Comparison of ENCODE assay signal across 9 cellular contexts in the genomic region with DNA sequence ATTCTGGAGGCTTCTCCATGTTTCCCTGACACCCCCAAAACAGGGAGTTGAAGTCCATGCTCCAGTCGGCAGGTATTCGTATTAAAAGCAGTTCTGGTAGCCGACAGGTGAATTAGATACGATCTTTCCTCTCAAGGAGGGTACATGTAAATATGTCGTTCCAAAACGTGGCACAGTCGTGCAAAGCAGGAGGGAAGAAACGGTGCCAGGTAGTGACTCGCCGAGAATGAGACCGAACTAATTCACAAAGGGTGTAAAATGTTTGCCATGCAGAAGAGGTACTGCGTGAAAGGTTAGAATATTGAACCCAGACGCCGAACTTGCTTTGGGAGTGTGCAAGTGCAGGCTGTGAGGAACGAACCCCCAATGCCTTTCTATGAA. TPM values are rescaled to one million over a fixed set of nuclear protein-coding genes. Genes with fewer than 3 reads are reported as not detected.
DNase-seq lines count a peak whose midpoint lies in the region; FAIRE-seq and TF ChIP-seq lines count a peak whose summit lies in the region.
"Had no signal": no experiment of that assay in that cellular context is flagged by ENCODE, and none has a peak within 500 bp of the region (broad histone marks: within the 10 kb centered on the region; RNA-seq: fewer than 3 reads in every experiment).

No MANE protein-coding gene starts in this region.

- no peak overlapping the region for H2BK12ac ChIP-seq in neuronal stem cell (ENCODE audit: low read length)

- peaks cover 1% of the 10 kb centered on the region for H3K79me1 ChIP-seq in neuronal stem cell (ENCODE audit: low read depth, low read length)

- H3K4me2 ChIP-seq in OCI-LY1 (ENCODE audit: low read length) = peak overlapping the region; percentile 72
- peak overlapping the region; percentile 62 for H3K4me2 ChIP-seq in endothelial cell of umbilical vein (ENCODE audit: insufficient read depth, low read length)
- H3K4me2 ChIP-seq in neuronal stem cell (ENCODE audit: insufficient read depth, low read length, poor library complexity, severe bottlenecking) = peak overlapping the region; percentile 63

- no peak overlapping the region for H4K8ac ChIP-seq in neuronal stem cell (ENCODE audit: low read depth, low read length)

- FAIRE-seq in endothelial cell of umbilical vein (lab: Jason Lieb, UNC) = no peak

- H2AFZ ChIP-seq in OCI-LY1 (ENCODE audit: low read length) = peak overlapping the region; percentile 10; the same call in 1 of the 2 replicates
- H2AFZ ChIP-seq in endothelial cell of umbilical vein (ENCODE audit: low read depth, low read length) = peak overlapping the region; percentile 35
- H2AFZ ChIP-seq in neuronal stem cell (ENCODE audit: low read length) = peak overlapping the region; percentile 94

- no peak overlapping the region for H3K4ac ChIP-seq in neuronal stem cell (ENCODE audit: low read length)

- no peak overlapping the region for H2BK5ac ChIP-seq in neuronal stem cell (ENCODE audit: low read length)

- no peak overlapping the region for H2BK15ac ChIP-seq in neuronal stem cell (ENCODE audit: low read length)

- 0 out of 2 replicates have a peak, but pooled peaks cover 1% of the 10 kb centered on the region for H3K36me3 ChIP-seq in GM06990 (ENCODE audit: control insufficient read depth, insufficient read depth, low read length)
- H3K36me3 ChIP-seq in OCI-LY1 (ENCODE audit: insufficient read depth, low read length) = peaks cover 39% of the 10 kb centered on the region
- H3K36me3 ChIP-seq in endothelial cell of umbilical vein (ENCODE audit: control insufficient read depth in 2 of 2, extremely low read depth in 1 of 2, insufficient read depth in 2 of 2, low read length in 2 of 2) = peaks cover 2 to 16% of the 10 kb centered on the region in 2 experiments
- peaks cover 12 to 44% of the 10 kb centered on the region in 2 donors for H3K36me3 ChIP-seq in neuronal stem cell (replicated peaks in 1 of 2; ENCODE audit: control insufficient read depth in 2 of 2, insufficient read depth in 2 of 2, low read length in 2 of 2)

- H3K79me2 ChIP-seq in OCI-LY1 (ENCODE audit: insufficient read depth, low read length) (peaks cover 20% of the 10 kb centered on the region; the same call in 1 of the 2 replicates), endothelial cell of umbilical vein (ENCODE audit: control insufficient read depth, insufficient read depth, low read length) (peaks cover 24% of the 10 kb centered on the region)

- intact Hi-C loops in endothelial cell of umbilical vein (cut with micrococcal nuclease) = no loop called here

- H3K27me3 ChIP-seq in GM06990 (replicated peaks; ENCODE audit: control insufficient read depth, insufficient read depth, low read length) (no peaks in the 10 kb centered on the region), OCI-LY1 (ENCODE audit: insufficient read depth, low read length) (no peaks in the 10 kb centered on the region), endothelial cell of umbilical vein (ENCODE audit: control insufficient read depth in 2 of 2, insufficient read depth in 2 of 2, low read length in 2 of 2) (no peaks in the 10 kb centered on the region), neuronal stem cell (ENCODE audit: control insufficient read depth in 3 of 3, insufficient read depth in 3 of 3, low read depth in 1 of 3, low read length in 3 of 3) (no peaks in the 10 kb centered on the region)

- no peaks in the 10 kb centered on the region for H3K9me1 ChIP-seq in endothelial cell of umbilical vein (replicated peaks; ENCODE audit: control insufficient read depth, extremely low read depth, insufficient read depth, low read length)

- H3K4me1 ChIP-seq in OCI-LY1 (ENCODE audit: insufficient read depth, low read length, severe bottlenecking) (peaks cover 25% of the 10 kb centered on the region), endothelial cell of umbilical vein (ENCODE audit: control insufficient read depth, extremely low read depth, insufficient read depth, low read length) (peaks cover 6% of the 10 kb centered on the region), neuronal stem cell (ENCODE audit: control insufficient read depth in 2 of 2, insufficient read depth in 1 of 2, low read depth in 1 of 2, low read length in 2 of 2) (peaks cover 1 to 6% of the 10 kb centered on the region in 2 donors)

- CTCF ChIA-PET in endothelial cell of umbilical vein (lab: Charles Lee) = interaction anchor here (1.0 kb wide), 2 partner anchors 12 to 90 kb away, joined by 3 to 4 read pairs; no protein-coding TSS in a partner anchor

- H2AK5ac ChIP-seq in neuronal stem cell (ENCODE audit: low read depth, low read length) = no peak overlapping the region

- H4K20me1 ChIP-seq in OCI-LY1 (ENCODE audit: insufficient read depth, low read length) (no peaks in the 10 kb centered on the region), endothelial cell of umbilical vein (replicated peaks; ENCODE audit: control insufficient read depth, extremely low read depth, insufficient read depth, low read length) (no peaks in the 10 kb centered on the region)

- no peak for TF ChIP-seq POLR2A in endothelial cell of umbilical vein (IDR thresholded peaks at IDR 0.05; ENCODE audit: low read depth, low read length)

- TF ChIP-seq CTCF in GM06990 (IDR thresholded peaks at IDR 0.05; ENCODE audit: insufficient read depth, low read length, poor library complexity, severe bottlenecking) (no peak), OCI-LY1 (IDR thresholded peaks at IDR 0.05; ENCODE audit: low read length) (no peak), endothelial cell of umbilical vein (IDR thresholded peaks at IDR 0.05; ENCODE audit: extremely low read depth in 1 of 2, insufficient read depth in 1 of 2, low read depth in 1 of 2, low read length in 2 of 2) (no peak)

- peak overlapping the region; percentile 32 for H4K91ac ChIP-seq in neuronal stem cell (ENCODE audit: low read depth, low read length, poor library complexity)

- no CpG with 5 or more reads among the region's 15 CpGs for whole genome bisulfite sequencing in neuronal stem cell (ENCODE audit: extremely low coverage in 2 of 2, insufficient read length in 2 of 2, insufficient replicate concordance in 1 of 2), 2 donors

- H3K4me3 ChIP-seq in GM06990 (replicated peaks; ENCODE audit: low read depth, low read length) = peak overlapping the region; percentile 95
- H3K4me3 ChIP-seq in OCI-LY1 (ENCODE audit: low read depth, low read length, poor library complexity, severe bottlenecking) = peak overlapping the region; percentile 79
- peak overlapping the region; percentile 65 to 98 (median 93) for H3K4me3 ChIP-seq in endothelial cell of umbilical vein (replicated peaks in 1 of 3; ENCODE audit: insufficient read depth in 1 of 3, low read depth in 1 of 3, low read length in 3 of 3)
- H3K4me3 ChIP-seq in neuronal stem cell (ENCODE audit: low read length in 2 of 2) = peak overlapping the region; percentile 91 to 96

- dilution Hi-C loops in endothelial cell of umbilical vein (cut with MboI; ENCODE audit: extremely low pct_ligation_motif_present, low sequenced_read_pairs) = no loop called here

- DNase-seq in GM06990 (ENCODE audit: extremely low read depth, insufficient read length) = no peak
- no peak for DNase-seq in endothelial cell of umbilical vein (ENCODE audit: low read depth, low spot score)
- no peak for DNase-seq in neuronal stem cell (ENCODE audit: low spot score)
- DNase-seq in midbrain (lab: John Stamatoyannopoulos, UW) = no peak
- no peak for DNase-seq in dedifferentiated amniotic fluid mesenchymal stem cell (ENCODE audit: extremely low spot score)
- DNase-seq in stimulated activated naive CD4-positive, alpha-beta T cell (lab: John Stamatoyannopoulos, UW) = no peak
- DNase-seq in HT-29 (ENCODE audit: low spot score) = no peak

- no peaks in the 10 kb centered on the region for H3K9me2 ChIP-seq in OCI-LY1 (ENCODE audit: low read depth, low read length)

- H3K9me3 ChIP-seq in OCI-LY1 (ENCODE audit: low read length) (no peaks in the 10 kb centered on the region), endothelial cell of umbilical vein (replicated peaks; ENCODE audit: control insufficient read depth, insufficient read depth, low read length) (no peaks in the 10 kb centered on the region), neuronal stem cell (replicated peaks in 1 of 2; ENCODE audit: control insufficient read depth in 2 of 2, insufficient read depth in 1 of 2, low read depth in 1 of 2, low read length in 2 of 2) (peaks cover 0 to 8% of the 10 kb centered on the region in 2 donors)

- no peak overlapping the region for H3K23ac ChIP-seq in neuronal stem cell (ENCODE audit: low read depth, low read length, poor library complexity)

- POLR2A ChIA-PET in endothelial cell of umbilical vein (lab: Charles Lee) = interaction anchor here (0.9 to 1.0 kb wide), 2 partner anchors 12 to 25 kb away, joined by 3 read pairs; no protein-coding TSS in a partner anchor

- no peak overlapping the region for H3K14ac ChIP-seq in neuronal stem cell (ENCODE audit: low read length)

- H3K27ac ChIP-seq in OCI-LY1 (ENCODE audit: low read depth, low read length, poor library complexity, severe bottlenecking) (peak overlapping the region; percentile 43), endothelial cell of umbilical vein (ENCODE audit: insufficient read depth, low read depth, low read length) (peak overlapping the region; percentile 61), neuronal stem cell (replicated peaks; ENCODE audit: low read length) (peak overlapping the region; percentile 72)

- no peaks in the 10 kb centered on the region for H3F3A ChIP-seq in OCI-LY1 (ENCODE audit: insufficient read depth, low read length)

- H3K9ac ChIP-seq in OCI-LY1 (ENCODE audit: low read length) (peak overlapping the region; percentile 79), endothelial cell of umbilical vein (replicated peaks; ENCODE audit: extremely low read depth, insufficient read depth, low read length) (peak overlapping the region; percentile 96), neuronal stem cell (ENCODE audit: low read depth, low read length, poor library complexity) (peak overlapping the region; percentile 99)

- H2BK120ac ChIP-seq in neuronal stem cell (ENCODE audit: low read depth, low read length) = no peak overlapping the region

- TSS peak; percentile 57 for BruUV-seq in endothelial cell of umbilical vein (replicated peaks; lab: Mats Ljungman, UMichigan)

- H3K18ac ChIP-seq in neuronal stem cell (ENCODE audit: low read length) = peak overlapping the region; percentile 99

RNA-seq across cellular contexts. Expression of a gene that starts 0.5 kb away (rescaled TPM):
- 24.7 and 27.8 TPM in 2 replicates for total RNA-seq in endothelial cell of umbilical vein
- 9.6 and 11.6 TPM in 2 replicates for polyA plus RNA-seq in endothelial cell of umbilical vein
- 6.9 and 8.2 TPM in 2 replicates for polyA plus RNA-seq in endothelial cell of umbilical vein (2011; cell fraction: cytosol; rRNA removed)
- 55.3 and 79.7 TPM in 2 replicates for polyA plus RNA-seq in endothelial cell of umbilical vein (2011; cell fraction: nucleus; rRNA removed)
- 14.4 and 16.8 TPM in 2 replicates for polyA plus RNA-seq in endothelial cell of umbilical vein (2012)
- 16.1 and 23.5 TPM in 2 replicates for polyA minus RNA-seq in endothelial cell of umbilical vein
- 21.3 TPM for polyA minus RNA-seq in endothelial cell of umbilical vein (2011; cell fraction: cytosol; rRNA and poly(A)+ RNA removed)
- 42.7 and 57.7 TPM in 2 replicates for polyA minus RNA-seq in endothelial cell of umbilical vein (2011; cell fraction: nucleus; rRNA and poly(A)+ RNA removed)
- 21.4 TPM for polyA plus RNA-seq in neuronal stem cell (2013, experiment 1 of 2)
- 22.1 TPM for polyA plus RNA-seq in neuronal stem cell (2013, experiment 2 of 2)
- 17.4 and 18.7 TPM in 2 replicates for total RNA-seq in HT-29 (2014; rRNA removed; shearing (Covaris generic))

RNA-seq across cellular contexts. Expression of a gene that starts 37.0 kb away (rescaled TPM):
- not detected in 2 replicates for total RNA-seq in endothelial cell of umbilical vein
- polyA plus RNA-seq in endothelial cell of umbilical vein = not detected in 2 replicates
- polyA plus RNA-seq in endothelial cell of umbilical vein (2011; cell fraction: cytosol; rRNA removed) = not detected in 2 replicates
- not detected in 2 replicates for polyA plus RNA-seq in endothelial cell of umbilical vein (2011; cell fraction: nucleus; rRNA removed)
- polyA plus RNA-seq in endothelial cell of umbilical vein (2012) = not detected in 2 replicates
- not detected in 2 replicates for polyA minus RNA-seq in endothelial cell of umbilical vein
- not detected for polyA minus RNA-seq in endothelial cell of umbilical vein (2011; cell fraction: cytosol; rRNA and poly(A)+ RNA removed)
- not detected in 2 replicates for polyA minus RNA-seq in endothelial cell of umbilical vein (2011; cell fraction: nucleus; rRNA and poly(A)+ RNA removed)
- not detected for polyA plus RNA-seq in neuronal stem cell (2013, experiment 1 of 2)
- not detected for polyA plus RNA-seq in neuronal stem cell (2013, experiment 2 of 2)
- not detected in 2 replicates for total RNA-seq in HT-29 (2014; rRNA removed; shearing (Covaris generic))
- total RNA-seq: T-helper 1 cell treated with Interleukin-12 subunit alpha and Interleukin-12 subunit beta and Interleukin-4 antibody, amounts not matched to agents 30 ng/mL and 1 ng/mL, for 36 hours had no signal

RNA-seq across cellular contexts. Expression of a gene that starts 55.6 kb away (rescaled TPM):
- not detected in 2 replicates for total RNA-seq in endothelial cell of umbilical vein
- polyA plus RNA-seq in endothelial cell of umbilical vein = 0.06 TPM in 1 of 2 replicates, not detected in the other
- not detected in 2 replicates for polyA plus RNA-seq in endothelial cell of umbilical vein (2011; cell fraction: cytosol; rRNA removed)
- 0.07 TPM in 1 of 2 replicates, not detected in the other for polyA plus RNA-seq in endothelial cell of umbilical vein (2011; cell fraction: nucleus; rRNA removed)
- not detected in 2 replicates for polyA plus RNA-seq in endothelial cell of umbilical vein (2012)
- 0.27 TPM in 1 of 2 replicates, not detected in the other for polyA minus RNA-seq in endothelial cell of umbilical vein
- not detected for polyA minus RNA-seq in endothelial cell of umbilical vein (2011; cell fraction: cytosol; rRNA and poly(A)+ RNA removed)
- not detected in 2 replicates for polyA minus RNA-seq in endothelial cell of umbilical vein (2011; cell fraction: nucleus; rRNA and poly(A)+ RNA removed)
- not detected for polyA plus RNA-seq in neuronal stem cell (2013, experiment 1 of 2)
- 0.03 TPM for polyA plus RNA-seq in neuronal stem cell (2013, experiment 2 of 2)
- not detected in 2 replicates for total RNA-seq in HT-29 (2014; rRNA removed; shearing (Covaris generic))

Comparison
In these comparisons a context has a peak if more than half of its experiments do, and no peak if none do; other contexts are left out.
1. H2AFZ ChIP-seq: peak in every context shown above with its lines; median percentile 94 in neuronal stem cell; 35 in endothelial cell of umbilical vein; 10 in OCI-LY1.